26 cellular contexts compared by ENCODE assay signal in genomic region chr1:199553104-199553503, GRCh38.
"Had no signal": no experiment of that assay in that cellular context is flagged by ENCODE, and none has a peak within 500 bp of the region (broad histone marks: within the 10 kb centered on the region; RNA-seq: fewer than 3 reads in every experiment).

No MANE protein-coding gene starts in this region.

- H3K36me3 ChIP-seq: colonic mucosa, esophagus squamous epithelium, gastrocnemius medialis, heart right ventricle, left lung, lower lobe of right lung had no signal

- H3K27me3 ChIP-seq: colonic mucosa, esophagus squamous epithelium, gastrocnemius medialis, left lung had no signal

- FAIRE-seq: endometrium, islet of Langerhans, keratinocyte had no signal

- ATAC-seq: effector memory CD8-positive, alpha-beta T cell; esophagus mucosa; gastrocnemius medialis; heart right ventricle; left cardiac atrium; left lung; left ventricle myocardium superior; lower lobe of right lung; mucosa of descending colon had no signal

- H3K9me3 ChIP-seq: colonic mucosa, esophagus squamous epithelium, gastrocnemius medialis, heart right ventricle, left lung, lower lobe of right lung, mucosa of descending colon had no signal

- H3K27ac ChIP-seq: colonic mucosa, epithelial cell of prostate, esophagus squamous epithelium, gastrocnemius medialis, heart right ventricle, left lung, lower lobe of right lung had no signal

- H3K4me3 ChIP-seq: colonic mucosa, esophagus squamous epithelium, gastrocnemius medialis, heart right ventricle, left lung, lower lobe of right lung, mucosa of descending colon had no signal

- DNase-seq: colonic mucosa; cortex of kidney; effector CD8-positive, alpha-beta T cell; effector memory CD8-positive, alpha-beta T cell; endodermal cell; erythroblast; esophagus squamous epithelium; foreskin fibroblast; foreskin melanocyte; gastrocnemius medialis; glutamatergic neuron; head of caudate nucleus; heart right ventricle; hippocampal formation; left cardiac atrium; left lung; left ventricle myocardium superior; lower lobe of right lung; mesenchymal stem cell; mucosa of descending colon; naive B cell had no signal

- H3K4me1 ChIP-seq: colonic mucosa, esophagus squamous epithelium, gastrocnemius medialis, heart right ventricle, left lung, lower lobe of right lung had no signal
